Comparison of ENCODE assay signal across 8 cellular contexts in the genomic region with DNA sequence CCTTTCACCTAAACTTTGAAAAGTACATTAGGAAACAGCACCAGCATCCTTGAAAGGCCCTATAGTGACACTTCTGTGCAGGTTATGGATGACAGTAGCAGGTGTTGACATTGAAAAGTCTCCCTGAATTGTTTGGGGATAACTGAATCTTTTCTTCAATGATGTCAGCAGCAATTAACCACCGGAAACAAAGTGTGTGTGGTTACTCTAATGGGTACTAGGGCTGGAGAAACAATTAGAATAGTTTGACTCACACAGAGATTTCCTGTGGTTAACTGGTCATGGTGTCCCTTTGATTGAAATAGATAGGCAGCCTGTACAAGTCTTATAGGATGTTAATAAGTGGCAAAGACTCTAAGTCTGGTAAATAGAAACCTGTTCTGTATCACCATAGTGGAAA.
A peak's percentile ranks its signal among the peaks of the same experiment; 100 is the strongest.
DNase-seq lines count a peak whose midpoint lies in the region; ATAC-seq and TF ChIP-seq lines count a peak whose summit lies in the region.
"Had no signal": no experiment of that assay in that cellular context is flagged by ENCODE, and none has a peak within 500 bp of the region (broad histone marks: within the 10 kb centered on the region; RNA-seq: fewer than 3 reads in every experiment).

No MANE protein-coding gene starts in this region.

- peaks cover 6% of the 10 kb centered on the region in 2 donors for H3K9me3 Mint-ChIP-seq in natural killer cell

- intact Hi-C loops in natural killer cell (cut with micrococcal nuclease): no loop called here

- ATAC-seq in GM19328 (IDR thresholded peaks at IDR 0.05; ENCODE audit: unreplicated experiment) (peak; percentile 80), HG02884 (IDR thresholded peaks at IDR 0.05; ENCODE audit: unreplicated experiment) (peak; percentile 97), natural killer cell (peak in 2 of 3 donors; percentile 12 to 72)

- DNase-seq in NCI-H748 (lab: John Stamatoyannopoulos, UW; ENCODE audit: unreplicated experiment): peak; percentile 90
- no peak for DNase-seq in natural killer cell
- DNase-seq in SKM-1 treated with dmso at 0.1 percent for 144 hours (lab: John Stamatoyannopoulos, UW; ENCODE audit: unreplicated experiment): no peak
- DNase-seq in G401 (ENCODE audit: low spot score): no peak
- no peak for DNase-seq in COLO668 (lab: John Stamatoyannopoulos, UW; ENCODE audit: unreplicated experiment)
- DNase-seq: activated T-cell treated with anti-CD3 and anti-CD28 coated beads, Interleukin-2, amount 50 U/mL, for 1 hour had no signal

- no peaks in the 10 kb centered on the region for H3K36me3 Mint-ChIP-seq in natural killer cell

- no peak overlapping the region for H3K27ac Mint-ChIP-seq in natural killer cell

- H3K4me1 Mint-ChIP-seq in natural killer cell: peaks cover 5 to 15% of the 10 kb centered on the region in 2 donors

- no peak for TF ChIP-seq CTCF in natural killer cell (IDR thresholded peaks at IDR 0.05)

- no peak overlapping the region for H3K4me3 Mint-ChIP-seq in natural killer cell

- H3K27me3 Mint-ChIP-seq in natural killer cell (ENCODE audit: low read depth in 2 of 2): no peaks in the 10 kb centered on the region

- in situ Hi-C loops in G401 (cut with HindIII; ENCODE audit: low sequenced_read_pairs): no loop called here

Comparison
In these comparisons a context has a peak if more than half of its experiments do, and no peak if none do; other contexts are left out.
1. ATAC-seq: peak in every context shown above with its lines; median percentile 97 in HG02884; 80 in GM19328; 42 in natural killer cell.